9 cellular contexts compared by ENCODE assay signal in genomic region chr15:28255965-28256364, GRCh38.
"Had no signal": no experiment of that assay in that cellular context is flagged by ENCODE, and none has a peak within 500 bp of the region (broad histone marks: within the 10 kb centered on the region; RNA-seq: fewer than 3 reads in every experiment).

No MANE protein-coding gene starts in this region.

- DNase-seq: GM23248, GOT3, H7, H9, HCEC 1CT, HFFc6 had no signal

- H3K4me1 ChIP-seq: HAP-1 had no signal

- H3K9ac ChIP-seq: GM23248 had no signal

- ATAC-seq: GM23338, HCT116 had no signal

- H3K4me3 ChIP-seq: GM23248, GM23338, HAP-1 had no signal

- H2AFZ ChIP-seq: GM23248, GM23338 had no signal

- H3K9me3 ChIP-seq: HAP-1 had no signal

- H3K27ac ChIP-seq: GM23248 had no signal

- H3K4me2 ChIP-seq: GM23338 had no signal
